In the genomic region with DNA sequence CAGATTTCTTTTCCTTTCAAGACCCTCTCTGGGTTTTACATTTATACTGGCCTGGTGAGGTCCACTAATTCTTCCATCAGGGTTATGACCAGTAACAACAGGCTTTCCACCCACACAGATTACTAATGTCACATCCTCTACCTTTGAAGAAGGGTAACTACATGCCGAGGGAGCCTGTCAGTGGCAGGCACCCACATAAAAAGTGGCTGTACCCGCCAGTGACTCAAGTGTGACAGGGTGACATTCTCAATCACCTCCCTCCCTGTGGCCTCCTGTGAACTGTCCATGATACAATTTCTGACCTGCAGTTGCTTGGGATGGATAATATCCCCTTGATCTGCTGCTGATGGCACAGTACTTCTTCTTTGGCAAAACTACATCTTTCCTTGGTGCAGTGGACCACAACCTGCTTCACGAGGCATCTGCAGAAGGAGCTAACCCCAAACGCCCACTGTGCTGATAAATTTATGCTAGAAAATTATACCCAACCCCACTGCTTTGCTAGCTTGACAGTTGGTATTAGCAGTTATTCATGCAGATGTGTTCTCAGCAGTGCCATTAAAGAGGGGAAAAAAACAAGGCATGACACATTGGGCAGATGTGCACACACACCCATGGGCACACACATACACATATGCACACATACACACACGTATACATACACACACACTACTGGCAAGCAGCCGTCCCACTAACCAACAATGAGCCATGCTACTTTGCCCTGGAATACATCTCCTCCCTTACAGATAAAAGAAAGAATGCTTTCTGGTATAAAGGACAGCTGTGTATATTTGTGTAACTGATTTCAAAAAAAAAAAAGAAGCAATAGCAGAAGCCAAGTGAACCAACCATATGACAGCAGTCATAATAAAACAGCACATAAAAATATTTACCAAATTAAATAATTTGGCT, we compare ENCODE assay signal across 9 cellular contexts. TPM values are rescaled to one million over a fixed set of nuclear protein-coding genes. Genes with fewer than 3 reads are reported as not detected.
A peak's percentile ranks its signal among the peaks of the same experiment; 100 is the strongest.
DNase-seq lines count a peak whose midpoint lies in the region; ATAC-seq and TF ChIP-seq lines count a peak whose summit lies in the region.
"Had no signal": no experiment of that assay in that cellular context is flagged by ENCODE, and none has a peak within 500 bp of the region (broad histone marks: within the 10 kb centered on the region; RNA-seq: fewer than 3 reads in every experiment).

No MANE protein-coding gene starts in this region.

- H3K4me3 Mint-ChIP-seq in activated CD8-positive, alpha-beta T cell treated with anti-CD3 and anti-CD28 coated beads for 36 hours = no peak overlapping the region
- no peak overlapping the region for H3K4me3 Mint-ChIP-seq in Calu3 (ENCODE audit: low read depth, unreplicated experiment)
- H3K4me3 Mint-ChIP-seq: WTC11 had no signal

- CTCF ChIA-PET in activated CD8-positive, alpha-beta T cell treated with anti-CD3 and anti-CD28 coated beads for 36 hours (lab: Charles Lee) = interaction anchor here (1.7 kb wide), 1 partner anchor 137 kb away, joined by 7 read pairs; a partner anchor contains a TSS
- CTCF ChIA-PET in Calu3 (lab: Charles Lee) = interaction anchor here (0.6 kb wide), 1 partner anchor 73 kb away, joined by 10 read pairs; no protein-coding TSS in a partner anchor

- no TSS peak for BruUV-seq in Calu3 (replicated peaks; lab: Mats Ljungman, UMichigan)

- H2AK5ac ChIP-seq in trophoblast cell (ENCODE audit: low read length) = no peak overlapping the region

- H4K8ac ChIP-seq in trophoblast cell (ENCODE audit: low read depth, low read length) = no peak overlapping the region

- no peak overlapping the region for H2BK5ac ChIP-seq in trophoblast cell (ENCODE audit: low read depth, low read length, poor library complexity)

- DNase-seq in GM20000 (ENCODE audit: low spot score) = peak; percentile 49
- DNase-seq in activated CD8-positive, alpha-beta T cell treated with anti-CD3 and anti-CD28 coated beads for 36 hours = peak; percentile 80
- no peak for DNase-seq in right atrium auricular region (ENCODE audit: low spot score)
- no peak for DNase-seq in Calu3
- no peak for DNase-seq in trophoblast cell
- no peak for DNase-seq in posterior vena cava (ENCODE audit: low spot score)

- intact Hi-C loops in activated CD8-positive, alpha-beta T cell treated with anti-CD3 and anti-CD28 coated beads for 36 hours (cut with micrococcal nuclease) = loop anchor here (5.0 kb wide), 1 partner anchor 39 kb away; no protein-coding TSS in a partner anchor
- intact Hi-C loops in Calu3 (cut with micrococcal nuclease; ENCODE audit: unreplicated experiment) (no loop called here), posterior vena cava (cut with DNase I) (no loop called here)

- H2BK120ac ChIP-seq in trophoblast cell (ENCODE audit: insufficient read depth, low read length, poor library complexity) = no peak overlapping the region

- H3K14ac ChIP-seq in trophoblast cell (ENCODE audit: low read length) = no peak overlapping the region

- peaks cover 4% of the 10 kb centered on the region for H3K9me3 Mint-ChIP-seq in activated CD8-positive, alpha-beta T cell treated with anti-CD3 and anti-CD28 coated beads for 36 hours
- no peaks in the 10 kb centered on the region for H3K9me3 Mint-ChIP-seq in Calu3 (ENCODE audit: low read depth, unreplicated experiment)
- H3K9me3 Mint-ChIP-seq: WTC11 had no signal

- no peak overlapping the region for H2AFZ ChIP-seq in trophoblast cell (ENCODE audit: insufficient read depth, low read length, poor library complexity)

- peaks cover 59% of the 10 kb centered on the region for H3K4me1 ChIP-seq in BLaER1
- H3K4me1 ChIP-seq in right atrium auricular region = peaks cover 0 to 96% of the 10 kb centered on the region in 2 donors
- H3K4me1 ChIP-seq in trophoblast cell (ENCODE audit: control insufficient read depth in 1 of 2, insufficient read depth in 2 of 2, low read length in 2 of 2) = peaks cover 0 to 7% of the 10 kb centered on the region in 2 experiments

- H3K4me2 ChIP-seq in BLaER1 (peak overlapping the region; percentile 54), trophoblast cell (ENCODE audit: low read length) (no peak overlapping the region)

- no peaks in the 10 kb centered on the region for H3K79me2 ChIP-seq in trophoblast cell (ENCODE audit: control insufficient read depth, insufficient read depth, low read length, poor library complexity)

- no peak overlapping the region for H2BK12ac ChIP-seq in trophoblast cell (ENCODE audit: low read length)

- POLR2A ChIA-PET in activated CD8-positive, alpha-beta T cell treated with anti-CD3 and anti-CD28 coated beads for 36 hours (lab: Charles Lee) = interaction anchor here (0.5 to 1.3 kb wide), 4 partner anchors 9 to 179 kb away, joined by 3 to 4 read pairs (median 3); no protein-coding TSS in a partner anchor

- H3K18ac ChIP-seq in trophoblast cell (ENCODE audit: low read length) = no peak overlapping the region

- H3K27me3 ChIP-seq in BLaER1 = no peaks in the 10 kb centered on the region
- no peaks in the 10 kb centered on the region for H3K27me3 ChIP-seq in right atrium auricular region
- H3K27me3 ChIP-seq in trophoblast cell (ENCODE audit: insufficient read depth, low read length) = no peaks in the 10 kb centered on the region

- peak overlapping the region; percentile 80 for H3K27ac Mint-ChIP-seq in activated CD8-positive, alpha-beta T cell treated with anti-CD3 and anti-CD28 coated beads for 36 hours
- no peak overlapping the region for H3K27ac Mint-ChIP-seq in Calu3 (ENCODE audit: unreplicated experiment)
- H3K27ac Mint-ChIP-seq: WTC11 had no signal

- no peaks in the 10 kb centered on the region for H3K27me3 Mint-ChIP-seq in activated CD8-positive, alpha-beta T cell treated with anti-CD3 and anti-CD28 coated beads for 36 hours
- H3K27me3 Mint-ChIP-seq in Calu3 (ENCODE audit: unreplicated experiment) = no peaks in the 10 kb centered on the region

- H4K12ac ChIP-seq in trophoblast cell (ENCODE audit: low read depth, low read length) = no peak overlapping the region

- H3K79me1 ChIP-seq in trophoblast cell (ENCODE audit: low read length) = no peaks in the 10 kb centered on the region

- H3K4ac ChIP-seq in trophoblast cell (ENCODE audit: low read depth, low read length) = no peak overlapping the region

- peaks cover 61% of the 10 kb centered on the region for H3K4me1 Mint-ChIP-seq in activated CD8-positive, alpha-beta T cell treated with anti-CD3 and anti-CD28 coated beads for 36 hours (ENCODE audit: low read depth)
- H3K4me1 Mint-ChIP-seq in Calu3 (ENCODE audit: low read depth, unreplicated experiment) = no peaks in the 10 kb centered on the region

- peaks cover 33% of the 10 kb centered on the region for H3K36me3 Mint-ChIP-seq in activated CD8-positive, alpha-beta T cell treated with anti-CD3 and anti-CD28 coated beads for 36 hours (ENCODE audit: low read depth)
- H3K36me3 Mint-ChIP-seq in Calu3 (ENCODE audit: insufficient read depth, unreplicated experiment) = peaks cover 5% of the 10 kb centered on the region

- ATAC-seq in activated CD8-positive, alpha-beta T cell treated with anti-CD3 and anti-CD28 coated beads for 36 hours = peak; percentile 91
- no peak for ATAC-seq in HG03280 (IDR thresholded peaks at IDR 0.05; ENCODE audit: unreplicated experiment)
- ATAC-seq: WTC11 had no signal

- H4K91ac ChIP-seq in trophoblast cell (ENCODE audit: low read depth, low read length) = no peak overlapping the region

- H3K9ac ChIP-seq in BLaER1 (no peak overlapping the region), trophoblast cell (ENCODE audit: low read length) (no peak overlapping the region)

- no peak overlapping the region for H3K23ac ChIP-seq in trophoblast cell (ENCODE audit: low read length)

- peaks cover 4% of the 10 kb centered on the region for H3K36me3 ChIP-seq in BLaER1
- H3K36me3 ChIP-seq in right atrium auricular region = no peaks in the 10 kb centered on the region
- no peaks in the 10 kb centered on the region for H3K36me3 ChIP-seq in trophoblast cell (ENCODE audit: control insufficient read depth in 1 of 2, insufficient read depth in 2 of 2, low read length in 2 of 2)

- H3K27ac ChIP-seq in BLaER1 = no peak overlapping the region
- H3K27ac ChIP-seq in right atrium auricular region = peak overlapping the region; percentile 79 to 87
- H3K27ac ChIP-seq in trophoblast cell (ENCODE audit: low read depth, low read length) = no peak overlapping the region

- peaks cover 64% of the 10 kb centered on the region for H4K20me1 ChIP-seq in BLaER1

- TF ChIP-seq CTCF in GM20000 (IDR thresholded peaks at IDR 0.05; ENCODE audit: extremely low read depth, missing control alignments) (no peak), right atrium auricular region (IDR thresholded peaks at IDR 0.05) (no peak), Calu3 (IDR thresholded peaks at IDR 0.05; ENCODE audit: unreplicated experiment) (no peak)
- no peak for TF ChIP-seq CTCF in activated CD8-positive, alpha-beta T cell treated with anti-CD3 and anti-CD28 coated beads for 36 hours (IDR thresholded peaks at IDR 0.05)

- WGBS in trophoblast cell (ENCODE audit: extremely low coverage, insufficient coverage, insufficient read length) = no CpG with 5 or more reads among the region's 6 CpGs

- no peaks in the 10 kb centered on the region for H3K9me3 ChIP-seq in BLaER1
- H3K9me3 ChIP-seq in right atrium auricular region = no peaks in the 10 kb centered on the region
- H3K9me3 ChIP-seq in trophoblast cell (ENCODE audit: insufficient read depth, low read depth, low read length) = peaks cover 5% of the 10 kb centered on the region

- no peak overlapping the region for H3K4me3 ChIP-seq in BLaER1
- no peak overlapping the region for H3K4me3 ChIP-seq in right atrium auricular region
- no peak overlapping the region for H3K4me3 ChIP-seq in trophoblast cell (ENCODE audit: low read depth, low read length)

RNA-seq across cellular contexts. Expression of a gene that starts 20.8 kb away (rescaled TPM):
- total RNA-seq in activated CD8-positive, alpha-beta T cell treated with anti-CD3 and anti-CD28 coated beads for 36 hours = 10 to 100 TPM; 12.3 to 12.9 TPM
- total RNA-seq in right atrium auricular region (10 to 100 TPM; 66.2 to 96.3 TPM), Calu3 (2022) (8.7 and 9.5 TPM in 2 replicates), posterior vena cava (10 to 100 TPM; 16.8 to 20.4 TPM)
- 3.8 and 3.9 TPM in 2 replicates for polyA plus RNA-seq in trophoblast cell (2013)

Comparison
In these comparisons a context has a peak if more than half of its experiments do, and no peak if none do; other contexts are left out.
1. H3K27ac ChIP-seq: peak in right atrium auricular region (2 of 2); none in BLaER1 (single experiment) and trophoblast cell (single experiment).
2. DNase-seq: peak in GM20000 (single experiment) and activated CD8-positive, alpha-beta T cell treated with anti-CD3 and anti-CD28 coated beads for 36 hours (single experiment); none in right atrium auricular region (single experiment), Calu3 (single experiment), trophoblast cell (0 of 2) and posterior vena cava (single experiment).